Comparison of ENCODE assay signal across 8 cellular contexts in the genomic region with DNA sequence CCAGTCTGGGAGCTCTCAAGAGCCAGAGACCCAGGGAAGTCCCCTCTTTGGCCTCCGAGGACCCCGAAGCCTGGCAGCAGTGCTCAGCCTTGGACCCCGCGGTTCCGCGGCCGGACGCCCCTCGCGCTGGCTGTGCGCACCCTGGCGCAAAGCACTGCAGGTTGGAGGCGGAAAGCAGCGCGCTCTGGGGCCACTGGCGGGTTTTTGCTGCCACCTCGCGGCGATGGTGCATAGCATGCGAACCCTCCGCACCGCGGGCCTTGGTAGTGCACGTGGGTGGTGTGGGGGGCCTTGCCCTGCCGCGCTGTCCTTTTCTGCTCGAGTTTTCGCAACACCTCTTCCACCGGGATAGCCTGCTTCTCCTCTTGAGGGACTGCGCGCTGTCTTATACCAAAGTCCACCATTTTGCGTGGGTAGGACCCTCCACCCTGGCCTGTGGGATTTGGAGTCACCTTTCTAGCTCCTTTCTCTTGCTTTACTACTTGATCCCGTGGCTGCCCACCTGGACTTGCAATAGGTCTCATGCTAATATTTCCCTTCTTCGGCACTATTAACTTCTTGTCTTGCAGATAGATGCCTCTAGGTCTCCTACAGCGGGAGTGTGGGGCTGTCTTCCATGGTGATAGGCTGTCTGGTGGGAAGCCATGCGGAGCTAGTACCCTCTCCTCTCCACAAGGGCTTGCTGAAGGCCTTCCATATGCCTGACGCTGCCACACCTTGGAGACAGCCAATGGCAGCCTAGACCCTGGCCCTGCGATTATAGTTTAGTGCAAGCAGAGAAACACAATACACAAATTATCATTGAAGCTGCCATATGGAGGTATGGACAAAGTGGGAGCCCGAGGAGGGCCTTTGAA. TPM values are rescaled to one million over a fixed set of nuclear protein-coding genes. Genes with fewer than 3 reads are reported as not detected.
DNase-seq lines count a peak whose midpoint lies in the region; ATAC-seq and TF ChIP-seq lines count a peak whose summit lies in the region.

No MANE protein-coding gene starts in this region.

- POLR2A ChIA-PET in activated CD4-positive, alpha-beta memory T cell treated with anti-CD3 and anti-CD28 coated beads, Interleukin-2, amount 10 ng/mL, durations not matched to agents 7 days and 5 days (lab: Charles Lee): interaction anchor here (1.4 kb wide), 1 partner anchor 475 kb away, joined by 3 read pairs; no protein-coding TSS in a partner anchor

- DNase-seq in NCI-H748 (lab: John Stamatoyannopoulos, UW; ENCODE audit: unreplicated experiment) (peak; percentile 72), ecto neural progenitor cell (ENCODE audit: low spot score) (peak; percentile 92), medulla oblongata (ENCODE audit: extremely low spot score) (peak; percentile 65)
- peak; percentile 73 for DNase-seq in activated CD4-positive, alpha-beta memory T cell treated with anti-CD3 and anti-CD28 coated beads, Interleukin-2, amount 10 ng/mL, durations not matched to agents 7 days and 5 days
- DNase-seq in stimulated activated CD8-positive, alpha-beta memory T cell treated with anti-CD3 and anti-CD28 coated beads, Interleukin-15, amount 100 ng/mL, for 1 hour (ENCODE audit: low read depth): peak; percentile 62

- no peak overlapping the region for H3K27ac Mint-ChIP-seq in activated CD4-positive, alpha-beta memory T cell treated with anti-CD3 and anti-CD28 coated beads, Interleukin-2, amount 10 ng/mL, durations not matched to agents 7 days and 5 days

- CTCF ChIA-PET in activated CD4-positive, alpha-beta memory T cell treated with anti-CD3 and anti-CD28 coated beads, Interleukin-2, amount 10 ng/mL, durations not matched to agents 7 days and 5 days (lab: Charles Lee): interaction anchor here (0.7 to 7.3 kb wide), 20 partner anchors 9 to 912 kb away, joined by 3 to 64 read pairs (median 5); no protein-coding TSS in a partner anchor

- H3K4me1 Mint-ChIP-seq in activated CD4-positive, alpha-beta memory T cell treated with anti-CD3 and anti-CD28 coated beads, Interleukin-2, amount 10 ng/mL, durations not matched to agents 7 days and 5 days: peaks cover 21% of the 10 kb centered on the region

- TF ChIP-seq CTCF in GM12874 (IDR thresholded peaks at IDR 0.05; ENCODE audit: insufficient read depth, low read depth, low read length): peak; percentile 94

- no peaks in the 10 kb centered on the region for H3K36me3 Mint-ChIP-seq in activated CD4-positive, alpha-beta memory T cell treated with anti-CD3 and anti-CD28 coated beads, Interleukin-2, amount 10 ng/mL, durations not matched to agents 7 days and 5 days (ENCODE audit: low read depth)

- peaks cover 68% of the 10 kb centered on the region for H3K27me3 Mint-ChIP-seq in activated CD4-positive, alpha-beta memory T cell treated with anti-CD3 and anti-CD28 coated beads, Interleukin-2, amount 10 ng/mL, durations not matched to agents 7 days and 5 days

- no peak overlapping the region for H3K4me3 Mint-ChIP-seq in activated CD4-positive, alpha-beta memory T cell treated with anti-CD3 and anti-CD28 coated beads, Interleukin-2, amount 10 ng/mL, durations not matched to agents 7 days and 5 days

- no peaks in the 10 kb centered on the region for H3K9me3 Mint-ChIP-seq in activated CD4-positive, alpha-beta memory T cell treated with anti-CD3 and anti-CD28 coated beads, Interleukin-2, amount 10 ng/mL, durations not matched to agents 7 days and 5 days

- ATAC-seq in HG03196 (IDR thresholded peaks at IDR 0.05; ENCODE audit: unreplicated experiment): peak; percentile 50
- ATAC-seq in HG03457 (IDR thresholded peaks at IDR 0.05; ENCODE audit: unreplicated experiment): no peak

RNA-seq across cellular contexts. Expression of a gene that starts 14.3 kb away (rescaled TPM):
- total RNA-seq in activated CD4-positive, alpha-beta memory T cell treated with anti-CD3 and anti-CD28 coated beads, Interleukin-2, amount 10 ng/mL, durations not matched to agents 7 days and 5 days: under 1 TPM; 0.08 to 0.13 TPM

RNA-seq across cellular contexts. Expression of a gene that starts 53.4 kb away (rescaled TPM):
- total RNA-seq in activated CD4-positive, alpha-beta memory T cell treated with anti-CD3 and anti-CD28 coated beads, Interleukin-2, amount 10 ng/mL, durations not matched to agents 7 days and 5 days: not detected
